In genomic region chr1:186255286-186255685, GRCh38 we compare ENCODE assay signal across 32 cellular contexts. TPM values are rescaled to one million over a fixed set of nuclear protein-coding genes. Genes with fewer than 3 reads are reported as not detected.
"Had no signal": no experiment of that assay in that cellular context is flagged by ENCODE, and none has a peak within 500 bp of the region (broad histone marks: within the 10 kb centered on the region; RNA-seq: fewer than 3 reads in every experiment).

No MANE protein-coding gene starts in this region.

- H3K9me3 ChIP-seq: ascending aorta had no signal

- ATAC-seq: activated CD4-positive, alpha-beta T cell treated with anti-CD3 and anti-CD28 coated beads for 36 hours; activated CD4-positive, CD25-positive, alpha-beta regulatory T cell treated with anti-CD3 and anti-CD28 coated beads, Interleukin-2, amount 50 U/mL, for 24 hours; activated CD8-positive, alpha-beta memory T cell treated with anti-CD3 and anti-CD28 coated beads, Interleukin-2, amount 10 ng/mL, durations not matched to agents 7 days and 5 days; activated CD8-positive, alpha-beta T cell treated with anti-CD3 and anti-CD28 coated beads, Interleukin-2, amount 10 ng/mL, durations not matched to agents 7 days and 5 days; activated naive CD8-positive, alpha-beta T cell treated with anti-CD3 and anti-CD28 coated beads, Interleukin-2, amount 50 U/mL, for 24 hours; WTC11 had no signal

- H3K4me3 ChIP-seq: ascending aorta, cardiac muscle cell had no signal

- H3K36me3 ChIP-seq: ascending aorta, cardiac muscle cell, WERI-Rb-1 had no signal

- H3K27ac ChIP-seq: ascending aorta, cardiac muscle cell, WERI-Rb-1 had no signal

- DNase-seq: activated CD4-positive, alpha-beta memory T cell treated with anti-CD3 and anti-CD28 coated beads, Interleukin-2, amount 10 ng/mL, durations not matched to agents 7 days and 5 days; activated CD4-positive, alpha-beta T cell treated with anti-CD3 and anti-CD28 coated beads for 1 hour; activated CD4-positive, alpha-beta T cell treated with anti-CD3 and anti-CD28 coated beads for 36 hours; activated CD4-positive, alpha-beta T cell treated with anti-CD3 and anti-CD28 coated beads for 48 hours; activated CD4-positive, alpha-beta T cell treated with anti-CD3 and anti-CD28 coated beads, Interleukin-2, amount 10 ng/mL, durations not matched to agents 7 days and 5 days; activated CD4-positive, alpha-beta T cell treated with anti-CD3 and anti-CD28 coated beads, Interleukin-2, amount 50 U/mL, for 48 hours; activated CD4-positive, CD25-positive, alpha-beta regulatory T cell; activated CD8-positive, alpha-beta memory T cell treated with anti-CD3 and anti-CD28 coated beads for 24 hours; activated CD8-positive, alpha-beta memory T cell treated with anti-CD3 and anti-CD28 coated beads, Interleukin-2, amount 10 ng/mL, durations not matched to agents 7 days and 5 days; activated CD8-positive, alpha-beta memory T cell treated with anti-CD3 and anti-CD28 coated beads, Interleukin-2, amount 50 U/mL, for 48 hours; activated CD8-positive, alpha-beta T cell treated with anti-CD3 and anti-CD28 coated beads, Interleukin-2, amount 10 ng/mL, durations not matched to agents 7 days and 5 days; activated effector memory CD4-positive, alpha-beta T cell treated with Interleukin-2 at 50 U/mL for 16 hours; activated gamma-delta T cell; activated naive CD4-positive, alpha-beta T cell treated with anti-CD3 and anti-CD28 coated beads, Interleukin-2, amount 10 ng/mL, durations not matched to agents 7 days and 5 days; activated naive CD4-positive, alpha-beta T cell treated with Interleukin-2 at 50 U/mL for 16 hours; activated naive CD8-positive, alpha-beta T cell treated with anti-CD3 and anti-CD28 coated beads, Interleukin-2, amount 10 ng/mL, durations not matched to agents 7 days and 5 days; activated naive CD8-positive, alpha-beta T cell treated with anti-CD3 and anti-CD28 coated beads, Interleukin-2, amount 50 U/mL, for 24 hours; activated T-cell treated with anti-CD3 and anti-CD28 coated beads, Interleukin-2, amount 50 U/mL, for 24 hours; activated T-cell treated with anti-CD3 and anti-CD28 coated beads, Interleukin-2, amount 50 U/mL, for 48 hours; amygdala; anterior cingulate cortex; central memory CD4-positive, alpha-beta T cell; T-helper 1 cell; T-helper 2 cell; T-helper 9 cell; WERI-Rb-1 had no signal

- H3K27me3 ChIP-seq: ascending aorta, cardiac muscle cell had no signal

- H3K4me1 ChIP-seq: ascending aorta had no signal

RNA-seq across cellular contexts. Expression of gene PRG4, which starts 40.8 kb away (rescaled TPM):
- total RNA-seq: activated naive CD8-positive, alpha-beta T cell treated with anti-CD3 and anti-CD28 coated beads, Interleukin-2, amount 10 ng/mL, durations not matched to agents 7 days and 5 days; bronchial epithelial cell; cardiac muscle cell; cerebellum had no signal
